Comparison of ENCODE assay signal across 1 cellular context in genomic region chr7:103851357-103851756, GRCh38.
TF ChIP-seq lines count a peak whose summit lies in the region.

No MANE protein-coding gene starts in this region.

TF ChIP-seq in A549, 52 proteins besides CTCF, POLR2A, EP300 and RAD21 (continued from another document):
- TF ChIP-seq FOXS1 (CRISPR knock-in tag; IDR thresholded peaks at IDR 0.05), result no peak
- TF ChIP-seq ZSCAN20 (CRISPR knock-in tag; IDR thresholded peaks at IDR 0.05), result no peak
TF ChIP-seq in A549: peak in this region for 1.
